In genomic region chr10:91796332-91797076, GRCh38 we compare ENCODE assay signal across 1 cellular context.
TF ChIP-seq lines count a peak whose summit lies in the region.

No MANE protein-coding gene starts in this region.

TF ChIP-seq in endothelial cell of umbilical vein, 7 proteins besides CTCF, POLR2A, EP300 and RAD21 (continued from another document):
- TF ChIP-seq EZH2 (IDR thresholded peaks at IDR 0.05; ENCODE audit: borderline replicate concordance, low read depth, low read length, severe bottlenecking) (no peak), MYC (IDR thresholded peaks at IDR 0.05; ENCODE audit: low read depth, low read length) (no peak), GATA2 (IDR thresholded peaks at IDR 0.05; ENCODE audit: insufficient read depth, insufficient read length, low read depth, low read length) (no peak), POLR2AphosphoS5 (IDR thresholded peaks at IDR 0.05; ENCODE audit: insufficient read depth, low read depth, low read length) (no peak), JUN (IDR thresholded peaks at IDR 0.05; ENCODE audit: borderline replicate concordance, insufficient read depth, insufficient read length, low read depth) (no peak)
